In the genomic region with DNA sequence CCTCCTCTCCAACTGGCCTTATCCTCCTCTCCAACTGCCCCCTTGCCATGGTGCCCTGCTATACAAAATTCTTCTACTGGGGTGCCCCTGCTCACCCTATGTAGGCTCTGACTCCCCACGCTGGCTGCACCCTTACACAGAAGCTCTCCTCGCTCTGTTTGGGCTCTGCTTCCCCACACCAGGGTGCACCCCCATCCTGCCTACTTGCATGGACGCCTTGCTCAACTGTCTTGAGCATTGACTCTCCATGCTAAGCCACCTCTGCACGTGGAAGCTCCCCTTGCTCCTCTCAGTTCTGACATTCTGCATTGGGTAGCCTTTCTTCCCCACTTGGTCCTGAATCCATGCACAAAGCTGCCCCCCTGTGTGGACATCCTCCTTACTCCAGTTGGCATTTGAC, we compare ENCODE assay signal across 3 cellular contexts.
"Had no signal": no experiment of that assay in that cellular context is flagged by ENCODE, and none has a peak within 500 bp of the region (broad histone marks: within the 10 kb centered on the region; RNA-seq: fewer than 3 reads in every experiment).

No MANE protein-coding gene starts in this region.

- H3K4me3 ChIP-seq: GM12878 had no signal

- DNase-seq: GDM1, GF-D8 had no signal

- ATAC-seq: GM12878 had no signal
